Comparison of ENCODE assay signal across 11 cellular contexts in genomic region chr1:91054780-91055481, GRCh38. TPM values are rescaled to one million over a fixed set of nuclear protein-coding genes. Genes with fewer than 3 reads are reported as not detected.
DNase-seq lines count a peak whose midpoint lies in the region; ATAC-seq and TF ChIP-seq lines count a peak whose summit lies in the region.
"Had no signal": no experiment of that assay in that cellular context is flagged by ENCODE, and none has a peak within 500 bp of the region (broad histone marks: within the 10 kb centered on the region; RNA-seq: fewer than 3 reads in every experiment).

No MANE protein-coding gene starts in this region.

- no peak for TF ChIP-seq POLR2A in body of pancreas (IDR thresholded peaks at IDR 0.05)
- TF ChIP-seq POLR2A in gastroesophageal sphincter (IDR thresholded peaks at IDR 0.05): no peak

- H3K79me2 ChIP-seq in OCI-LY1 (ENCODE audit: insufficient read depth, low read length): no peaks in the 10 kb centered on the region

- H3K4me3 ChIP-seq in GM12865 (ENCODE audit: low read depth, low read length) (no peak overlapping the region), OCI-LY1 (ENCODE audit: low read depth, low read length, poor library complexity, severe bottlenecking) (no peak overlapping the region), body of pancreas (no peak overlapping the region), gastroesophageal sphincter (no peak overlapping the region)

- peak overlapping the region; percentile 67 for H3K27ac ChIP-seq in OCI-LY1 (ENCODE audit: low read depth, low read length, poor library complexity, severe bottlenecking)
- no peak overlapping the region for H3K27ac ChIP-seq in body of pancreas
- H3K27ac ChIP-seq in gastroesophageal sphincter: no peak overlapping the region
- H3K27ac ChIP-seq: C4-2B had no signal

- TF ChIP-seq CTCF in GM12865 (IDR thresholded peaks at IDR 0.05; ENCODE audit: insufficient read depth, low read depth, low read length, missing control alignments) (no peak), OCI-LY1 (IDR thresholded peaks at IDR 0.05; ENCODE audit: low read length) (no peak), body of pancreas (IDR thresholded peaks at IDR 0.05) (no peak), gastroesophageal sphincter (IDR thresholded peaks at IDR 0.05) (no peak)

- no peaks in the 10 kb centered on the region for H4K20me1 ChIP-seq in OCI-LY1 (ENCODE audit: insufficient read depth, low read length)

- H3K9ac ChIP-seq in OCI-LY1 (ENCODE audit: low read length): no peak overlapping the region; the same call in 1 of the 2 replicates

- H3K4me1 ChIP-seq in OCI-LY1 (ENCODE audit: insufficient read depth, low read length, severe bottlenecking) (peaks cover 51% of the 10 kb centered on the region), body of pancreas (no peaks in the 10 kb centered on the region), gastroesophageal sphincter (no peaks in the 10 kb centered on the region)

- WGBS in body of pancreas, 2 donors: 78 to 86% methylated on average over 2 of the region's 2 CpGs
- whole genome bisulfite sequencing in gastroesophageal sphincter (ENCODE audit: low coverage in 1 of 2), 2 donors: 78 to 88% methylated on average over 2 of the region's 2 CpGs

- no peaks in the 10 kb centered on the region for H3F3A ChIP-seq in OCI-LY1 (ENCODE audit: insufficient read depth, low read length)

- peak; percentile 76 for ATAC-seq in GM19455 (IDR thresholded peaks at IDR 0.05; ENCODE audit: unreplicated experiment)
- peak; percentile 67 for ATAC-seq in HG03060 (IDR thresholded peaks at IDR 0.05; ENCODE audit: low read depth, unreplicated experiment)
- no peak for ATAC-seq in body of pancreas
- no peak for ATAC-seq in gastroesophageal sphincter
- ATAC-seq: activated naive CD4-positive, alpha-beta T cell treated with anti-CD3 and anti-CD28 coated beads, Interleukin-2, amount 50 U/mL, for 72 hours had no signal

- intact Hi-C loops in body of pancreas (cut with DNase I): no loop called here

- H3K36me3 ChIP-seq in OCI-LY1 (ENCODE audit: insufficient read depth, low read length) (no peaks in the 10 kb centered on the region), body of pancreas (replicated peaks in 1 of 2; ENCODE audit: insufficient read depth in 1 of 2, low read depth in 2 of 2) (no peaks in the 10 kb centered on the region), gastroesophageal sphincter (no peaks in the 10 kb centered on the region)

- H3K9me2 ChIP-seq in OCI-LY1 (ENCODE audit: low read depth, low read length): no peaks in the 10 kb centered on the region

- DNase-seq in GM12865 (ENCODE audit: low read depth) (peak; percentile 40), body of pancreas (no peak), NCI-H1436 (lab: John Stamatoyannopoulos, UW) (no peak)
- no peak for DNase-seq in stimulated activated naive CD4-positive, alpha-beta T cell (lab: John Stamatoyannopoulos, UW)
- DNase-seq: kidney glomerular epithelial cell had no signal

- no peak for TF ChIP-seq EP300 in gastroesophageal sphincter (IDR thresholded peaks at IDR 0.05)

- H3K4me2 ChIP-seq in OCI-LY1 (ENCODE audit: low read length): peak overlapping the region; percentile 49

- H2AFZ ChIP-seq in OCI-LY1 (ENCODE audit: low read length): no peak overlapping the region

- H3K27me3 ChIP-seq in OCI-LY1 (ENCODE audit: insufficient read depth, low read length) (no peaks in the 10 kb centered on the region), body of pancreas (no peaks in the 10 kb centered on the region), gastroesophageal sphincter (no peaks in the 10 kb centered on the region)

- H3K9me3 ChIP-seq in OCI-LY1 (ENCODE audit: low read length) (no peaks in the 10 kb centered on the region), body of pancreas (no peaks in the 10 kb centered on the region), gastroesophageal sphincter (no peaks in the 10 kb centered on the region)

RNA-seq across cellular contexts. Expression of gene ZNF644, which starts 33.1 kb away (rescaled TPM):
- 10 to 100 TPM; 41.0 to 47.1 TPM for total RNA-seq in body of pancreas
- 10 to 100 TPM; 40.2 to 83.3 (median 53.8) TPM for total RNA-seq in gastroesophageal sphincter

Comparison
In these comparisons a context has a peak if more than half of its experiments do, and no peak if none do; other contexts are left out.
1. ATAC-seq: peak in GM19455 (single experiment) and HG03060 (single experiment); none in body of pancreas (single experiment) and gastroesophageal sphincter (single experiment).